ENCODE assay signal across 17 cellular contexts in genomic region chr1:233081686-233082085, GRCh38.
A peak's percentile ranks its signal among the peaks of the same experiment; 100 is the strongest.
DNase-seq lines count a peak whose midpoint lies in the region; ATAC-seq and TF ChIP-seq lines count a peak whose summit lies in the region.
"Had no signal": no experiment of that assay in that cellular context is flagged by ENCODE, and none has a peak within 500 bp of the region (broad histone marks: within the 10 kb centered on the region; RNA-seq: fewer than 3 reads in every experiment).

No MANE protein-coding gene starts in this region.

- no peaks in the 10 kb centered on the region for H3K9me2 ChIP-seq in hepatocyte (replicated peaks; ENCODE audit: insufficient read depth)

- H3K4me3 ChIP-seq in cardiac muscle cell (no peak overlapping the region), adrenal gland (no peak overlapping the region), hepatocyte (no peak overlapping the region)
- H3K4me3 ChIP-seq: vagina had no signal

- H3K36me3 ChIP-seq in cardiac muscle cell (no peaks in the 10 kb centered on the region), adrenal gland (replicated peaks in 1 of 2) (no peaks in the 10 kb centered on the region), hepatocyte (replicated peaks; ENCODE audit: insufficient read depth, low read depth) (no peaks in the 10 kb centered on the region)
- H3K36me3 ChIP-seq: vagina had no signal

- no peak for TF ChIP-seq CTCF in cardiac muscle cell (IDR thresholded peaks at IDR 0.05; ENCODE audit: low read depth, low read length)
- TF ChIP-seq CTCF in adrenal gland (IDR thresholded peaks at IDR 0.05), result no peak
- TF ChIP-seq CTCF in hepatocyte (IDR thresholded peaks at IDR 0.05; ENCODE audit: poor library complexity), result no peak

- ATAC-seq in left ventricle myocardium superior (no peak), HG03097 (IDR thresholded peaks at IDR 0.05; ENCODE audit: low FRiP score, unreplicated experiment) (no peak)
- ATAC-seq: stimulated activated naive B cell treated with anti-CD40 and anti-IgM and Interleukin-4, amounts not matched to agents 10 μg/mL and 1 μg/mL and 100 μg/mL, for 72 hours had no signal

- no peaks in the 10 kb centered on the region for H4K20me1 ChIP-seq in hepatocyte (ENCODE audit: insufficient read depth, poor library complexity, severe bottlenecking)

- DNase-seq in cardiac muscle cell (ENCODE audit: low read depth in 1 of 2, low spot score in 1 of 2), result peak in 1 of 2 donors; percentile 51
- DNase-seq in left ventricle myocardium superior, result no peak
- peak in 6 of 7 donors; percentile 4 to 53 (median 16) for DNase-seq in adrenal gland
- DNase-seq in islet precursor cell, result peak; percentile 99
- DNase-seq in NCI-H1694 treated with DMSO at 0.1 percent for 48 hours (lab: John Stamatoyannopoulos, UW), result no peak
- no peak for DNase-seq in NCI-H510A (lab: John Stamatoyannopoulos, UW)
- DNase-seq in hepatocyte (ENCODE audit: low spot score), result no peak
- DNase-seq: activated naive CD4-positive, alpha-beta T cell treated with Interleukin-2 at 50 U/mL for 16 hours; DMS153; Karpas-422; NCI-H2171 treated with DMSO at 0.1 percent for 48 hours; OCI-M1; stimulated activated CD4-positive, alpha-beta T cell treated with anti-CD3 and anti-CD28 coated beads, Interleukin-4, amount 100 ng/mL, for 1 hour; stimulated activated naive B cell treated with anti-CD40 and anti-IgM and Interleukin-4, amounts not matched to agents 10 μg/mL and 1 μg/mL and 100 μg/mL, for 72 hours; T-helper 2 cell had no signal

- no peak overlapping the region for H2AFZ ChIP-seq in hepatocyte

- no peak overlapping the region for H3K4me2 ChIP-seq in hepatocyte

- H3K4me1 ChIP-seq in cardiac muscle cell (ENCODE audit: low read depth) (no peaks in the 10 kb centered on the region), adrenal gland (replicated peaks in 1 of 2) (peaks cover 5% of the 10 kb centered on the region in 2 donors), hepatocyte (ENCODE audit: insufficient read depth) (peaks cover 15% of the 10 kb centered on the region)

- H3K27me3 ChIP-seq in cardiac muscle cell (no peaks in the 10 kb centered on the region), adrenal gland (no peaks in the 10 kb centered on the region), hepatocyte (no peaks in the 10 kb centered on the region)
- H3K27me3 ChIP-seq: vagina had no signal

- 0 to 30% (median 23%) methylated on average over 1 of the region's 1 CpG for WGBS in adrenal gland, 4 donors
- WGBS in hepatocyte (ENCODE audit: low lambda C conversion rate, missing lambda C conversion rate), result 41% methylated on average over 1 of the region's 1 CpG

- H3K27ac ChIP-seq in cardiac muscle cell (peak overlapping the region; percentile 75), adrenal gland (no peak overlapping the region), hepatocyte (no peak overlapping the region)
- H3K27ac ChIP-seq: vagina had no signal

- no peak for TF ChIP-seq POLR2A in adrenal gland (IDR thresholded peaks at IDR 0.05)

- H3K9me3 ChIP-seq in cardiac muscle cell (ENCODE audit: low read depth) (no peaks in the 10 kb centered on the region), adrenal gland (replicated peaks in 1 of 3) (no peaks in the 10 kb centered on the region), hepatocyte (ENCODE audit: low read depth) (no peaks in the 10 kb centered on the region)
- H3K9me3 ChIP-seq: vagina had no signal

- H3K79me2 ChIP-seq in hepatocyte, result no peaks in the 10 kb centered on the region

- intact Hi-C loops in left ventricle myocardium superior (cut with micrococcal nuclease), result no loop called here
- intact Hi-C loops in adrenal gland (cut with DNase I), result no loop called here

Comparison
In these comparisons a context has a peak if more than half of its experiments do, and no peak if none do; other contexts are left out.
1. DNase-seq: peak in adrenal gland (6 of 7) and islet precursor cell (single experiment); none in left ventricle myocardium superior (single experiment), NCI-H1694 treated with DMSO at 0.1 percent for 48 hours (single experiment), NCI-H510A (single experiment) and hepatocyte (single experiment).